Comparison of ENCODE assay signal across 11 cellular contexts in genomic region chr3:134328147-134328591, GRCh38. TPM values are rescaled to one million over a fixed set of nuclear protein-coding genes. Genes with fewer than 3 reads are reported as not detected.
DNase-seq lines count a peak whose midpoint lies in the region.
"Had no signal": no experiment of that assay in that cellular context is flagged by ENCODE, and none has a peak within 500 bp of the region (broad histone marks: within the 10 kb centered on the region; RNA-seq: fewer than 3 reads in every experiment).

No MANE protein-coding gene starts in this region.

- DNase-seq in GM03348 (ENCODE audit: low spot score) (peak; percentile 68), SIG-M5 (lab: John Stamatoyannopoulos, UW) (peak; percentile 22), fibroblast of gingiva (ENCODE audit: low read depth) (peak; percentile 87), skeletal muscle cell (ENCODE audit: low read depth) (peak; percentile 79), NCI-H1048 (lab: John Stamatoyannopoulos, UW) (no peak), ureter (ENCODE audit: low spot score) (no peak), substantia nigra (lab: John Stamatoyannopoulos, UW) (no peak), NCI-H526 (lab: John Stamatoyannopoulos, UW) (no peak)
- DNase-seq: cortex of kidney, GF-D8, midbrain had no signal

- no peak overlapping the region for H3K4me3 ChIP-seq in skeletal muscle cell (ENCODE audit: low read depth, low read length)

- H3K27ac ChIP-seq in substantia nigra (ENCODE audit: low read depth, low read length, poor library complexity, severe bottlenecking) = no peak overlapping the region

RNA-seq across cellular contexts. Expression of gene AMOTL2, which starts 46.1 kb away (rescaled TPM):
- total RNA-seq in ureter = 76.2 TPM

Comparison
In these comparisons a context has a peak if more than half of its experiments do, and no peak if none do; other contexts are left out.
1. DNase-seq: peak in GM03348 (single experiment), SIG-M5 (single experiment), fibroblast of gingiva (single experiment) and skeletal muscle cell (single experiment); none in NCI-H1048 (single experiment), ureter (single experiment), substantia nigra (0 of 49) and NCI-H526 (0 of 2).